1 cellular context compared by ENCODE assay signal in genomic region chr10:18658301-18658991, GRCh38.
TF ChIP-seq lines count a peak whose summit lies in the region.

No MANE protein-coding gene starts in this region.

TF ChIP-seq in HepG2, 621 proteins besides CTCF, POLR2A, EP300 and RAD21 (continued from another document and continues in another):
- TF ChIP-seq TEF (CRISPR knock-in tag; IDR thresholded peaks at IDR 0.05) (no peak), SNAPC4 (CRISPR knock-in tag; IDR thresholded peaks at IDR 0.05) (no peak), ZNF619 (CRISPR knock-in tag; IDR thresholded peaks at IDR 0.05) (0 out of 2 replicates have a peak, but pooled peaks have one; percentile 10), TOE1 (CRISPR knock-in tag; IDR thresholded peaks at IDR 0.05) (no peak), GATAD2A (CRISPR knock-in tag; IDR thresholded peaks at IDR 0.05) (peak; percentile 31; the same call in 1 of the 2 replicates), ZC3H4 (CRISPR knock-in tag; IDR thresholded peaks at IDR 0.05; ENCODE audit: borderline replicate concordance) (no peak; the same call in none of the 2 replicates), ZNF512B (CRISPR knock-in tag; IDR thresholded peaks at IDR 0.05; ENCODE audit: borderline replicate concordance) (no peak), ZNF530 (CRISPR knock-in tag; IDR thresholded peaks at IDR 0.05; ENCODE audit: low read depth) (no peak), MAFF (IDR thresholded peaks at IDR 0.05; ENCODE audit: low read depth, low read length) (no peak), ZSCAN9 (CRISPR knock-in tag; IDR thresholded peaks at IDR 0.05; ENCODE audit: borderline replicate concordance) (no peak), ZNF614 (CRISPR knock-in tag; IDR thresholded peaks at IDR 0.05; ENCODE audit: borderline replicate concordance) (no peak), ZNF12 (CRISPR knock-in tag; IDR thresholded peaks at IDR 0.05) (no peak), ZXDC (CRISPR knock-in tag; IDR thresholded peaks at IDR 0.05) (no peak), PBX2 (CRISPR knock-in tag; IDR thresholded peaks at IDR 0.05) (no peak), YEATS4 (CRISPR knock-in tag; IDR thresholded peaks at IDR 0.05; ENCODE audit: borderline replicate concordance) (peak; percentile 12; the same call in 1 of the 2 replicates), ELF4 (CRISPR knock-in tag; IDR thresholded peaks at IDR 0.05; ENCODE audit: borderline replicate concordance) (no peak), ZNF205 (CRISPR knock-in tag; IDR thresholded peaks at IDR 0.05) (no peak), ZFP91 (CRISPR knock-in tag; IDR thresholded peaks at IDR 0.05; ENCODE audit: borderline replicate concordance) (no peak), ATRX (CRISPR knock-in tag; IDR thresholded peaks at IDR 0.05; ENCODE audit: borderline replicate concordance) (no peak), SOX6 (IDR thresholded peaks at IDR 0.05) (no peak), SOX6 (CRISPR knock-in tag; IDR thresholded peaks at IDR 0.05) (no peak), ZNF556 (CRISPR knock-in tag; IDR thresholded peaks at IDR 0.05; ENCODE audit: borderline replicate concordance) (no peak; the same call in 1 of the 2 replicates), ZNF276 (CRISPR knock-in tag; IDR thresholded peaks at IDR 0.05; ENCODE audit: low read depth) (no peak), HNRNPH1 (optimal IDR thresholded peaks at IDR 0.05; ENCODE audit: low read depth, low read length) (no peak), ZNF629 (CRISPR knock-in tag; conservative IDR thresholded peaks at IDR 0.05) (no peak), POLR2AphosphoS2 (IDR thresholded peaks at IDR 0.05; ENCODE audit: low read depth, low read length) (0 out of 2 replicates have a peak, but pooled peaks have one; percentile 33), ZNF598 (CRISPR knock-in tag; IDR thresholded peaks at IDR 0.05; ENCODE audit: borderline replicate concordance) (no peak), FOSL1 (CRISPR knock-in tag; IDR thresholded peaks at IDR 0.05; ENCODE audit: borderline replicate concordance) (no peak), NR2F1 (CRISPR knock-in tag; IDR thresholded peaks at IDR 0.05) (no peak), ATF6 (CRISPR knock-in tag; conservative IDR thresholded peaks at IDR 0.05) (0 out of 2 replicates have a peak, but pooled peaks have one; percentile 16), ZKSCAN1 (IDR thresholded peaks at IDR 0.05; ENCODE audit: low read length) (no peak), YEATS2 (CRISPR knock-in tag; IDR thresholded peaks at IDR 0.05; ENCODE audit: borderline replicate concordance) (no peak), CC2D1A (CRISPR knock-in tag; IDR thresholded peaks at IDR 0.05) (no peak), HMGXB4 (CRISPR knock-in tag; IDR thresholded peaks at IDR 0.05; ENCODE audit: borderline replicate concordance in 1 of 2, low read depth in 1 of 2) (no peak), MZF1 (CRISPR knock-in tag; IDR thresholded peaks at IDR 0.05; ENCODE audit: borderline replicate concordance) (no peak), U2AF1 (optimal IDR thresholded peaks at IDR 0.05; ENCODE audit: low read depth, low read length) (no peak), ZNF670 (CRISPR knock-in tag; IDR thresholded peaks at IDR 0.05; ENCODE audit: borderline replicate concordance) (no peak; the same call in 1 of the 2 replicates), SP1 (IDR thresholded peaks at IDR 0.05) (no peak), SP1 (CRISPR knock-in tag; IDR thresholded peaks at IDR 0.05) (no peak), SRF (IDR thresholded peaks at IDR 0.05; ENCODE audit: low read depth, low read length) (no peak), ZBTB7B (CRISPR knock-in tag; IDR thresholded peaks at IDR 0.05) (no peak)
